24 cellular contexts compared by ENCODE assay signal in the genomic region with DNA sequence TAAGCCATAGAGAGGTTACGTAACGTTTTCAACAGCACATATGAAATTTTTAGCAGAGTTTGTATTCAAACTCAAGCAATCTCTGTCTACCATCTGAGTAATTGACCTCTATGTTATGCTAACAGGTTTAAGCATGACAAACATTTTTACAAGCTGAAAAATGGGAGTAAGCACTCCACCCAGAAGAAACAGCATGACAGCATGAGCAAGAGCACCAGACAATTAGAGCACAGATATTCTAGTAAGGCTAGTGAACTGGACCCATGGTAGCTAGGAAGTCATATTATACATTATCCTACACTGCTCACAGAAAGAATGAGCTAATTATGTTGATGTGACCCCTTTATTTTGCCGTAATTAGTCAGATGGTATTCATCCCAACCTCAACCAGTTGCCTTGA.
"Had no signal": no experiment of that assay in that cellular context is flagged by ENCODE, and none has a peak within 500 bp of the region (broad histone marks: within the 10 kb centered on the region; RNA-seq: fewer than 3 reads in every experiment).

No MANE protein-coding gene starts in this region.

- H3K36me3 ChIP-seq: esophagus squamous epithelium, ovary, prostate gland, thoracic aorta, uterus had no signal

- H3K4me3 ChIP-seq: esophagus squamous epithelium, ovary, prostate gland, skin epidermis, thoracic aorta, uterus had no signal

- DNase-seq: activated CD4-positive, alpha-beta T cell treated with anti-CD3 and anti-CD28 coated beads, Interleukin-2, amount 50 U/mL, for 1 hour; activated CD8-positive, alpha-beta T cell treated with anti-CD3 and anti-CD28 coated beads for 36 hours; activated naive CD8-positive, alpha-beta T cell treated with anti-CD3 and anti-CD28 coated beads, Interleukin-2, amount 50 U/mL, for 24 hours; activated T-cell treated with anti-CD3 and anti-CD28 coated beads, Interleukin-2, amount 50 U/mL, for 4 hours; amygdala; endodermal cell; esophagus squamous epithelium; head of caudate nucleus; hippocampal formation; left colon; naive B cell; nephron progenitor cell; ovary; retina; stimulated activated CD4-positive, alpha-beta T cell treated with anti-CD3 and anti-CD28 coated beads, Interleukin-12 subunit alpha, Interleukin-12 subunit beta, amount 100 ng/mL, for 4 hours; stimulated activated CD4-positive, alpha-beta T cell treated with anti-CD3 and anti-CD28 coated beads, Interleukin-4, amount 100 ng/mL, for 1 hour; T-helper 17 cell; T1000; uterus had no signal

- H3K27ac ChIP-seq: esophagus squamous epithelium, ovary, prostate gland, skin epidermis, thoracic aorta, uterus had no signal

- H3K27me3 ChIP-seq: esophagus squamous epithelium, ovary, uterus had no signal

- ATAC-seq: activated CD8-positive, alpha-beta T cell treated with anti-CD3 and anti-CD28 coated beads for 36 hours; activated naive CD8-positive, alpha-beta T cell treated with anti-CD3 and anti-CD28 coated beads, Interleukin-2, amount 50 U/mL, for 24 hours; activated T-cell treated with anti-CD3 and anti-CD28 coated beads, Interleukin-2, amount 50 U/mL, for 4 hours; activated T-helper 17 cell treated with anti-CD3 and anti-CD28 coated beads, Interleukin-2, amount 50 U/mL, for 72 hours; left colon; sciatic nerve; T-helper 17 cell had no signal

- H3K4me1 ChIP-seq: esophagus squamous epithelium, prostate gland, uterus had no signal

- H3K9me3 ChIP-seq: esophagus squamous epithelium, ovary, prostate gland, thoracic aorta, uterus had no signal
